ENCODE assay signal across 1 cellular context in genomic region chr3:170909129-170909903, GRCh38.
TF ChIP-seq lines count a peak whose summit lies in the region.

No MANE protein-coding gene starts in this region.

TF ChIP-seq in HepG2, 621 proteins besides CTCF, POLR2A, EP300 and RAD21:
- TF ChIP-seq CEBPZ (IDR thresholded peaks at IDR 0.05; ENCODE audit: low read length), result no peak
- 0 out of 2 replicates have a peak, but pooled peaks have one; percentile 2 for TF ChIP-seq ZNF280D (CRISPR knock-in tag; IDR thresholded peaks at IDR 0.05)
- TF ChIP-seq ZBTB7B (CRISPR knock-in tag; IDR thresholded peaks at IDR 0.05), result no peak
- TF ChIP-seq SAP130 (CRISPR knock-in tag; IDR thresholded peaks at IDR 0.05; ENCODE audit: low read depth), result peak; percentile 11; the same call in 1 of the 2 replicates
- no peak for TF ChIP-seq ZSCAN9 (CRISPR knock-in tag; IDR thresholded peaks at IDR 0.05; ENCODE audit: borderline replicate concordance)
- 0 out of 2 replicates have a peak, but pooled peaks have one; percentile 3 for TF ChIP-seq KLF12 (CRISPR knock-in tag; IDR thresholded peaks at IDR 0.05; ENCODE audit: borderline replicate concordance)
- TF ChIP-seq ATF4 (CRISPR knock-in tag; IDR thresholded peaks at IDR 0.05), result peak in 1 of 2 experiments; percentile 58; a peak in 1 of 4 replicates
- TF ChIP-seq ARID3A (IDR thresholded peaks at IDR 0.05; ENCODE audit: low read depth, low read length), result peak; percentile 74; the same call in 1 of the 2 replicates
- TF ChIP-seq FOSL2 (CRISPR knock-in tag; IDR thresholded peaks at IDR 0.05), result 0 out of 2 replicates have a peak, but pooled peaks have one; percentile 9
- 0 out of 2 replicates have a peak, but pooled peaks have one; percentile 15 for TF ChIP-seq ARID5B (CRISPR knock-in tag; IDR thresholded peaks at IDR 0.05)
- 0 out of 2 replicates have a peak, but pooled peaks have one; percentile 42 for TF ChIP-seq NPAS2 (CRISPR knock-in tag; IDR thresholded peaks at IDR 0.05; ENCODE audit: borderline replicate concordance)
- TF ChIP-seq NFKB2 (CRISPR knock-in tag; IDR thresholded peaks at IDR 0.05; ENCODE audit: borderline replicate concordance), result no peak
- TF ChIP-seq CEBPG (CRISPR knock-in tag; IDR thresholded peaks at IDR 0.05), result peak; percentile 75
- peak; percentile 84 for TF ChIP-seq CEBPB (IDR thresholded peaks at IDR 0.05; ENCODE audit: borderline replicate concordance, low read depth, low read length)
- TF ChIP-seq YY1 (IDR thresholded peaks at IDR 0.05; ENCODE audit: insufficient read depth, insufficient replicate concordance, low read depth, low read length), result no peak
- TF ChIP-seq KLF16 (CRISPR knock-in tag; IDR thresholded peaks at IDR 0.05), result 0 out of 4 replicates have a peak, but pooled peaks of 1 of the 2 experiments have one; percentile 34
- 0 out of 2 replicates have a peak, but pooled peaks have one; percentile 19 for TF ChIP-seq GATAD2A (CRISPR knock-in tag; IDR thresholded peaks at IDR 0.05)
- peak; percentile 63 for TF ChIP-seq ZNF7 (CRISPR knock-in tag; IDR thresholded peaks at IDR 0.05)
- TF ChIP-seq MAFK (conservative IDR thresholded peaks at IDR 0.05 in 1 of 2, IDR thresholded peaks at IDR 0.05 in 1 of 2; ENCODE audit: low read length in 2 of 2), result peak in 1 of 2 experiments; percentile 58; a peak in 2 of 4 replicates
- 0 out of 2 replicates have a peak, but pooled peaks have one; percentile 3 for TF ChIP-seq JUND (CRISPR knock-in tag; IDR thresholded peaks at IDR 0.05)
TF ChIP-seq in HepG2: peak in this region for 15.
